ENCODE assay signal across 1 cellular context in the genomic region with DNA sequence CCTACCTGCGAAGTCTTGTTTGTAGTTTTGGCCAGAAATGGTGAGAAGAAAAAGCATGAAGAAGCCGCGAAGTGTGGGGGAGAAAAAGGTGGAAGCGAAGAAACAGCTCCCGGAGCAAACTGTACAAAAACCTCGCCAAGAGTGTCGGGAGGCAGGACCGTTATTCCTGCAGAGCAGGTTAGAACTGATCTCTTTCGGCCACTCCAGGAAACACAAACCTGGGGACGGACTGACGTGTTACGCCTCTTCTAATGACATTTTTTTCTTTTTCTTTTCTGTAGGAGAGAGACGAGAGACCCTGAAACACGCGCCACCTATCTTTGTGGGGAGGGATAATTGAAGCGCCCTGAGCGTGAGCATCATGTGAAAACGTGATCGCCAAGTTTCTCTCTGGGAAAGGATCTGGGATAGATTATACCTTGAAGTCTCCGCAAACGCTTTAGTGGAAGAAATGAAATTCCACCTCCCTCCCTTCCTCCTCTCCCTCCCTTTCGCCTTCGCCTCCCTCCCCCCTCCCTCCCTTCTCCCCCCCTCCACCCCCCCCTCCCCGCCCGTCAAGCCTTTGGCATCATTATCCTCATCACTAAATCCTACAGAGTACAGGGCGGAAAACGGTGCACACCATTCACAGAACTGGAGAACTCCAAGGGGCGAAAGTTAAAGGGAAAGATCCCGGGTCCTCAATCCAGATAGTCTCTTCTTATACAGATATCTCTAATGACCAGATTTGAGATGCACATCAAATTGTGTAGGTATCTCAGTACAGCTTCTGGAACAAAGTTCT.
TF ChIP-seq lines count a peak whose summit lies in the region.

A gene (minus strand): TSS at position 186 of the 784 bp plus-strand sequence. CDS start 2,769 bp downstream, outside the sequence.

TF ChIP-seq in liver, 16 proteins besides CTCF, POLR2A, EP300 and RAD21 (continued from another document):
- TF ChIP-seq, protein P1, sequence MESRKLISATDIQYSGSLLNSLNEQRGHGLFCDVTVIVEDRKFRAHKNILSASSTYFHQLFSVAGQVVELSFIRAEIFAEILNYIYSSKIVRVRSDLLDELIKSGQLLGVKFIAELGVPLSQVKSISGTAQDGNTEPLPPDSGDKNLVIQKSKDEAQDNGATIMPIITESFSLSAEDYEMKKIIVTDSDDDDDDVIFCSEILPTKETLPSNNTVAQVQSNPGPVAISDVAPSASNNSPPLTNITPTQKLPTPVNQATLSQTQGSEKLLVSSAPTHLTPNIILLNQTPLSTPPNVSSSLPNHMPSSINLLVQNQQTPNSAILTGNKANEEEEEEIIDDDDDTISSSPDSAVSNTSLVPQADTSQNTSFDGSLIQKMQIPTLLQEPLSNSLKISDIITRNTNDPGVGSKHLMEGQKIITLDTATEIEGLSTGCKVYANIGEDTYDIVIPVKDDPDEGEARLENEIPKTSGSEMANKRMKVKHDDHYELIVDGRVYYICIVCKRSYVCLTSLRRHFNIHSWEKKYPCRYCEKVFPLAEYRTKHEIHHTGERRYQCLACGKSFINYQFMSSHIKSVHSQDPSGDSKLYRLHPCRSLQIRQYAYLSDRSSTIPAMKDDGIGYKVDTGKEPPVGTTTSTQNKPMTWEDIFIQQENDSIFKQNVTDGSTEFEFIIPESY (IDR thresholded peaks at IDR 0.05), result no peak
- TF ChIP-seq SP1 (IDR thresholded peaks at IDR 0.05) (no peak), HNF4A (conservative IDR thresholded peaks at IDR 0.05) (no peak)
